ENCODE assay signal across 8 cellular contexts in genomic region chr5:114361724-114362196, GRCh38. TPM values are rescaled to one million over a fixed set of nuclear protein-coding genes. Genes with fewer than 3 reads are reported as not detected.
DNase-seq lines count a peak whose midpoint lies in the region; ATAC-seq and TF ChIP-seq lines count a peak whose summit lies in the region.

Gene KCNN2 (plus strand): TSS chr5:114362070. CDS start chr5:114362140, 70 bp downstream.

- peak within 1 kb of the TSS; percentile 97 for H3K27ac Mint-ChIP-seq in endodermal cell
- H3K27ac Mint-ChIP-seq in CD8-positive, alpha-beta memory T cell, result peak within 1 kb of the TSS in 1 of 8 donors; percentile 19

- TF ChIP-seq EP300 in transverse colon (IDR thresholded peaks at IDR 0.05; ENCODE audit: low read depth), result no peak

- H3K4me3 ChIP-seq in BJ (ENCODE audit: low read depth, low read length) (peak within 1 kb of the TSS; percentile 62), HUES6 (ENCODE audit: low read depth, low read length) (peak within 1 kb of the TSS; percentile 96), endodermal cell (ENCODE audit: low read length) (peak within 1 kb of the TSS; percentile 79), transverse colon (peak within 1 kb of the TSS; percentile 37 to 58 (median 48))
- no peak within 1 kb of the TSS for H3K4me3 ChIP-seq in CD8-positive, alpha-beta memory T cell (ENCODE audit: low read length)

- CTCF ChIA-PET in BJ (lab: Yijun Ruan, JAX), result interaction anchor here (1.4 to 6.2 kb wide), 4 partner anchors 19 to 555 kb away, joined by 3 to 104 read pairs (median 4); no protein-coding TSS in a partner anchor
- CTCF ChIA-PET in RWPE1 (lab: Yijun Ruan, JAX), result no interaction called here
- CTCF ChIA-PET in CD8-positive, alpha-beta memory T cell (lab: Charles Lee), result no interaction called here

- TF ChIP-seq POLR2A in transverse colon (IDR thresholded peaks at IDR 0.05), result no peak

- 0% methylated on average over 18 to 33 of the region's 33 CpGs for WGBS in endodermal cell (ENCODE audit: insufficient coverage in 1 of 2, insufficient read length in 1 of 2), 2 experiments
- 1% methylated on average over 33 of the region's 33 CpGs; no CpG with 5 or more reads in 1 of the 2 donors for WGBS in transverse colon (ENCODE audit: low coverage in 1 of 2), 2 donors

- in situ Hi-C loops in transverse colon (cut with MboI; ENCODE audit: low pct_ligation_motif_present in 1 of 4, low pct_unique_long_range_greater_than_20kb in 1 of 4, low sequenced_read_pairs in 3 of 4), result no loop called here

- peaks cover 30% of the 10 kb centered on the region for H3K27me3 Mint-ChIP-seq in endodermal cell (ENCODE audit: insufficient read depth)
- peaks cover 21 to 43% of the 10 kb centered on the region in 2 donors for H3K27me3 Mint-ChIP-seq in CD8-positive, alpha-beta memory T cell

- H3K27ac ChIP-seq in HUES6 (ENCODE audit: low read depth, low read length), result peak within 1 kb of the TSS; percentile 85
- H3K27ac ChIP-seq in RWPE1, result no peak within 1 kb of the TSS
- peak within 1 kb of the TSS; percentile 24 for H3K27ac ChIP-seq in endodermal cell (ENCODE audit: low read depth, low read length)
- H3K27ac ChIP-seq in transverse colon, result peak within 1 kb of the TSS; percentile 19 to 71 (median 53)
- H3K27ac ChIP-seq in CD8-positive, alpha-beta memory T cell (ENCODE audit: low read depth, low read length), result no peak within 1 kb of the TSS

- H3K36me3 Mint-ChIP-seq in endodermal cell (ENCODE audit: low read depth), result no peaks in the 10 kb centered on the region
- H3K36me3 Mint-ChIP-seq in CD8-positive, alpha-beta memory T cell, result no peaks in the 10 kb centered on the region

- H3K4me1 Mint-ChIP-seq in endodermal cell, result peaks cover 13% of the 10 kb centered on the region
- no peaks in the 10 kb centered on the region for H3K4me1 Mint-ChIP-seq in CD8-positive, alpha-beta memory T cell

- H3K9me3 ChIP-seq in HUES6 (ENCODE audit: control insufficient read depth, insufficient read depth, low read depth, low read length) (no peaks in the 10 kb centered on the region), endodermal cell (ENCODE audit: control insufficient read depth, low read length) (no peaks in the 10 kb centered on the region), transverse colon (no peaks in the 10 kb centered on the region)
- no peaks in the 10 kb centered on the region for H3K9me3 ChIP-seq in CD8-positive, alpha-beta memory T cell (ENCODE audit: low read length)

- peak; percentile 76 for ATAC-seq in GM19438 (IDR thresholded peaks at IDR 0.05; ENCODE audit: low read depth, unreplicated experiment)

- TF ChIP-seq CTCF in BJ (IDR thresholded peaks at IDR 0.05; ENCODE audit: insufficient read depth, low read depth, low read length) (no peak), RWPE1 (conservative IDR thresholded peaks at IDR 0.05; ENCODE audit: low read depth) (no peak), endodermal cell (conservative IDR thresholded peaks at IDR 0.05) (no peak), transverse colon (IDR thresholded peaks at IDR 0.05) (no peak)

- intact Hi-C loops in transverse colon (cut with DNase I; ENCODE audit: low total_unique reads), result no loop called here

- H3K4me3 Mint-ChIP-seq in endodermal cell, result peak within 1 kb of the TSS; percentile 93
- no peak within 1 kb of the TSS for H3K4me3 Mint-ChIP-seq in CD8-positive, alpha-beta memory T cell

- peak; percentile 59 for DNase-seq in BJ (ENCODE audit: low read depth)
- DNase-seq in RWPE1 (ENCODE audit: low spot score), result peak; percentile 59
- DNase-seq in endodermal cell, result peak; percentile 97
- peak; percentile 94 to 96 for DNase-seq in lung microvascular endothelial cell (ENCODE audit: low read depth in 2 of 2)
- peak; percentile 77 for DNase-seq in transverse colon
- no peak for DNase-seq in CD8-positive, alpha-beta memory T cell

- H3K36me3 ChIP-seq in BJ (ENCODE audit: control insufficient read depth, insufficient read depth, low read length) (no peaks in the 10 kb centered on the region), HUES6 (ENCODE audit: control insufficient read depth, insufficient read depth, low read length) (peaks cover 2% of the 10 kb centered on the region; the same call in 1 of the 2 replicates), endodermal cell (ENCODE audit: control insufficient read depth, insufficient read depth, low read length) (no peaks in the 10 kb centered on the region), transverse colon (no peaks in the 10 kb centered on the region)
- no peaks in the 10 kb centered on the region for H3K36me3 ChIP-seq in CD8-positive, alpha-beta memory T cell (ENCODE audit: insufficient read depth, low read length)

- H3K4me1 ChIP-seq in HUES6 (ENCODE audit: control insufficient read depth, insufficient read depth, low read length), result peaks cover 5% of the 10 kb centered on the region
- peaks cover 5% of the 10 kb centered on the region for H3K4me1 ChIP-seq in endodermal cell (ENCODE audit: control insufficient read depth, insufficient read depth, low read length)
- H3K4me1 ChIP-seq in transverse colon, result peaks cover 11 to 29% (median 20%) of the 10 kb centered on the region in 4 donors
- no peaks in the 10 kb centered on the region for H3K4me1 ChIP-seq in CD8-positive, alpha-beta memory T cell (ENCODE audit: insufficient read depth, low read length)

- H3K9ac ChIP-seq in HUES6 (ENCODE audit: low read length) (peak within 1 kb of the TSS; percentile 86), endodermal cell (ENCODE audit: extremely low read depth, low read length, poor library complexity, severe bottlenecking) (peak within 1 kb of the TSS; percentile 53)

- no peaks in the 10 kb centered on the region for H3K9me3 Mint-ChIP-seq in endodermal cell
- peaks cover 0 to 6% (median 5%) of the 10 kb centered on the region in 5 donors for H3K9me3 Mint-ChIP-seq in CD8-positive, alpha-beta memory T cell

- POLR2A ChIA-PET in BJ (lab: Charles Lee), result no interaction called here
- POLR2A ChIA-PET in RWPE1 (lab: Yijun Ruan, JAX; ENCODE audit: low non-redundant PET), result no interaction called here
- POLR2A ChIA-PET in CD8-positive, alpha-beta memory T cell (lab: Charles Lee), result no interaction called here

- no peaks in the 10 kb centered on the region; the same call in none of the 2 replicates for H3K27me3 ChIP-seq in BJ (ENCODE audit: control insufficient read depth, insufficient read depth, low read length)
- peaks cover 26% of the 10 kb centered on the region for H3K27me3 ChIP-seq in HUES6 (ENCODE audit: control insufficient read depth, insufficient read depth, low read length)
- peaks cover 34% of the 10 kb centered on the region for H3K27me3 ChIP-seq in endodermal cell (ENCODE audit: control insufficient read depth, insufficient read depth, low read length, poor library complexity, severe bottlenecking)
- H3K27me3 ChIP-seq in transverse colon, result peaks cover 76% of the 10 kb centered on the region
- H3K27me3 ChIP-seq in CD8-positive, alpha-beta memory T cell (ENCODE audit: insufficient read depth, low read length, poor library complexity, severe bottlenecking), result peaks cover 8% of the 10 kb centered on the region

RNA-seq across cellular contexts. Expression of gene KCNN2, which starts in this region (rescaled TPM):
- 4.6 and 5.1 TPM in 2 replicates for polyA plus RNA-seq in BJ (2011; rRNA removed)
- 12.1 and 13.1 TPM in 2 replicates for polyA minus RNA-seq in BJ (2011; rRNA and poly(A)+ RNA removed)
- total RNA-seq in endodermal cell (1 to 10 TPM; 3.0 to 4.7 TPM), lung microvascular endothelial cell (1.5 and 2.2 TPM in 2 replicates), transverse colon (1 to 10 TPM in 1 of 4 donors, under 1 TPM in 3; 0.16 to 5.8 (median 0.58) TPM)
- 3.5 TPM for polyA plus RNA-seq in endodermal cell (2013, experiment 1 of 2)
- polyA plus RNA-seq in endodermal cell (2013, experiment 2 of 2), result 2.9 TPM
- not detected for total RNA-seq in CD8-positive, alpha-beta memory T cell
- polyA plus RNA-seq in CD8-positive, alpha-beta memory T cell, result not detected

Comparison
In these comparisons a context has a peak if more than half of its experiments do, and no peak if none do; other contexts are left out.
1. DNase-seq: peak in BJ (single experiment), RWPE1 (single experiment), endodermal cell (single experiment), lung microvascular endothelial cell (2 of 2) and transverse colon (single experiment); none in CD8-positive, alpha-beta memory T cell (0 of 5).
2. H3K27ac ChIP-seq: peak in HUES6 (single experiment), endodermal cell (single experiment) and transverse colon (4 of 4); none in RWPE1 (single experiment) and CD8-positive, alpha-beta memory T cell (single experiment).